8 cellular contexts compared by ENCODE assay signal in genomic region chr2:197435598-197436435, GRCh38. TPM values are rescaled to one million over a fixed set of nuclear protein-coding genes. Genes with fewer than 3 reads are reported as not detected.
DNase-seq lines count a peak whose midpoint lies in the region; TF ChIP-seq lines count a peak whose summit lies in the region.

No MANE protein-coding gene starts in this region.

- TF ChIP-seq CTCF in choroid plexus epithelial cell (conservative IDR thresholded peaks at IDR 0.05; ENCODE audit: low read depth, low read length): no peak

- H3K36me3 ChIP-seq in MG63: peaks cover 5% of the 10 kb centered on the region; the same call in 1 of the 2 replicates
- peaks cover 0 to 5% of the 10 kb centered on the region in 2 donors for H3K36me3 ChIP-seq in muscle layer of duodenum (ENCODE audit: control insufficient read depth in 1 of 2, insufficient read depth in 2 of 2, low read length in 2 of 2)

- DNase-seq in DMS 273 (lab: John Stamatoyannopoulos, UW; ENCODE audit: unreplicated experiment): peak; percentile 26
- no peak for DNase-seq in DMS 273 treated with DMSO at 0.1 percent for 48 hours (lab: John Stamatoyannopoulos, UW)
- DNase-seq in MG63: no peak
- no peak for DNase-seq in choroid plexus epithelial cell (ENCODE audit: low read depth)
- DNase-seq in hepatic stellate cell (ENCODE audit: low spot score): no peak
- no peak for DNase-seq in stimulated activated CD4-positive, alpha-beta T cell treated with anti-CD3 and anti-CD28 coated beads, Interleukin-4, amount 100 ng/mL, for 4 hours
- no peak for DNase-seq in NCI-H1930 (lab: John Stamatoyannopoulos, UW)

- H3K9me3 ChIP-seq in MG63 (no peaks in the 10 kb centered on the region), muscle layer of duodenum (ENCODE audit: control insufficient read depth in 1 of 2, low read length in 2 of 2) (no peaks in the 10 kb centered on the region)

- peaks cover 12 to 30% of the 10 kb centered on the region in 2 donors for H3K4me1 ChIP-seq in muscle layer of duodenum (ENCODE audit: control insufficient read depth in 1 of 2, insufficient read depth in 2 of 2, low read length in 2 of 2)

- H3K27ac ChIP-seq in muscle layer of duodenum (ENCODE audit: low read length): peak overlapping the region; percentile 100

- H3K4me3 ChIP-seq in MG63: peak overlapping the region; percentile 98
- peak overlapping the region; percentile 99 for H3K4me3 ChIP-seq in choroid plexus epithelial cell (ENCODE audit: low read depth, low read length)
- H3K4me3 ChIP-seq in muscle layer of duodenum (ENCODE audit: low read depth in 1 of 2, low read length in 2 of 2): peak overlapping the region; percentile 85 to 93

- no peaks in the 10 kb centered on the region for H3K27me3 ChIP-seq in MG63
- no peaks in the 10 kb centered on the region for H3K27me3 ChIP-seq in muscle layer of duodenum (ENCODE audit: low read depth, low read length)

RNA-seq across cellular contexts. Expression of gene SF3B1, which starts 1.0 kb away (rescaled TPM):
- total RNA-seq in MG63 (2014; rRNA removed; shearing (Covaris generic); ENCODE audit: low replicate concordance): 122 and 337 TPM in 2 replicates

RNA-seq across cellular contexts. Expression of gene COQ10B, which starts 17.5 kb away (rescaled TPM):
- total RNA-seq in MG63 (2014; rRNA removed; shearing (Covaris generic); ENCODE audit: low replicate concordance): 28.5 and 41.3 TPM in 2 replicates
